In genomic region chr4:55866290-55866907, GRCh38 we compare ENCODE assay signal across 8 cellular contexts. TPM values are rescaled to one million over a fixed set of nuclear protein-coding genes. Genes with fewer than 3 reads are reported as not detected.
DNase-seq lines count a peak whose midpoint lies in the region; ATAC-seq and TF ChIP-seq lines count a peak whose summit lies in the region.

No MANE protein-coding gene starts in this region.

- peaks cover 0 to 31% of the 10 kb centered on the region in 2 donors for H3K36me3 ChIP-seq in gastrocnemius medialis

- POLR2A ChIA-PET in AG04450 (lab: Yijun Ruan, JAX): interaction anchor here (0.8 to 1.2 kb wide), 2 partner anchors 13 to 83 kb away, joined by 3 to 5 read pairs; partner anchors contain the start of gene EXOC1

- H3K27me3 ChIP-seq in AG04450 (ENCODE audit: control insufficient read depth, insufficient read depth, low read length) (no peaks in the 10 kb centered on the region), gastrocnemius medialis (no peaks in the 10 kb centered on the region)

- TF ChIP-seq CTCF in AG04450 (IDR thresholded peaks at IDR 0.05; ENCODE audit: low read depth, low read length): no peak
- no peak for TF ChIP-seq CTCF in fibroblast of mammary gland (conservative IDR thresholded peaks at IDR 0.05; ENCODE audit: control insufficient read depth, insufficient read depth, low read depth, low read length)
- TF ChIP-seq CTCF in gastrocnemius medialis (IDR thresholded peaks at IDR 0.05 in 4 of 5, conservative IDR thresholded peaks at IDR 0.05 in 1 of 5): no peak

- H3K4me3 ChIP-seq in AG04450 (ENCODE audit: low read depth, low read length) (no peak overlapping the region), fibroblast of mammary gland (ENCODE audit: control insufficient read depth, low read depth, low read length) (peak overlapping the region; percentile 19), gastrocnemius medialis (no peak overlapping the region)

- intact Hi-C loops in gastrocnemius medialis (cut with DNase I; ENCODE audit: low total_unique reads): loop anchor here (1.0 to 5.0 kb wide), 3 partner anchors 320 to 520 kb away; partner anchors contain the start of genes CLOCK, SRD5A3 and TMEM165

- peak; percentile 89 for ATAC-seq in GM18873 (IDR thresholded peaks at IDR 0.05; ENCODE audit: low FRiP score, unreplicated experiment)
- ATAC-seq in HG03135 (IDR thresholded peaks at IDR 0.05; ENCODE audit: unreplicated experiment): peak; percentile 74
- ATAC-seq in gastrocnemius medialis: peak; percentile 94 to 98

- CTCF ChIA-PET in AG04450 (lab: Charles Lee): interaction anchor here (0.6 to 2.6 kb wide), 19 partner anchors 9 to 775 kb away, joined by 3 to 20 read pairs (median 4); partner anchors contain the start of genes CEP135, CLOCK and SRD5A3

- H3K4me1 ChIP-seq in gastrocnemius medialis: peaks cover 6 to 11% of the 10 kb centered on the region in 2 donors

- H3K27ac ChIP-seq in AG04450 (ENCODE audit: low read depth, low read length): no peak overlapping the region
- H3K27ac ChIP-seq in gastrocnemius medialis: peak overlapping the region; percentile 61 to 69 (median 66)

- in situ Hi-C loops in gastrocnemius medialis (cut with MboI; ENCODE audit: low sequenced_read_pairs in 4 of 4): loop anchor here in 3 of 4 donors (10.0 to 25.0 kb wide), 4 partner anchors 322 to 529 kb away; partner anchors contain the start of genes SRD5A3 (in 2 of the 3) and CLOCK (in 1 of the 3)

- DNase-seq in AG04450 (ENCODE audit: low read depth, low spot score): peak; percentile 72
- peak; percentile 30 for DNase-seq in SKM-1 treated with dmso at 0.1 percent for 144 hours (lab: John Stamatoyannopoulos, UW; ENCODE audit: unreplicated experiment)
- peak; percentile 97 for DNase-seq in fibroblast of mammary gland (ENCODE audit: low read depth)
- no peak for DNase-seq in gastrocnemius medialis
- DNase-seq in NK-92 treated with Interleukin-12 subunit alpha and Interleukin-12 subunit beta, amount 100 ng/mL, for 24 hours (lab: John Stamatoyannopoulos, UW): no peak
- no peak for DNase-seq in NCI-H1436 treated with DMSO at 0.1 percent for 48 hours (lab: John Stamatoyannopoulos, UW)

- no peaks in the 10 kb centered on the region for H3K9me3 ChIP-seq in AG04450 (ENCODE audit: control insufficient read depth, insufficient read depth, low read length)
- H3K9me3 ChIP-seq in gastrocnemius medialis: no peaks in the 10 kb centered on the region

- no peak for TF ChIP-seq POLR2A in gastrocnemius medialis (IDR thresholded peaks at IDR 0.05)

RNA-seq across cellular contexts. Expression of gene EXOC1, which starts 13.0 kb away (rescaled TPM):
- 26.8 and 35.2 TPM in 2 replicates for polyA plus RNA-seq in AG04450 (2011; rRNA removed)
- polyA minus RNA-seq in AG04450 (2011; rRNA and poly(A)+ RNA removed): 18.7 and 34.9 TPM in 2 replicates
- 10 to 100 TPM; 14.8 to 22.3 (median 20.3) TPM for total RNA-seq in gastrocnemius medialis

RNA-seq across cellular contexts. Expression of gene EXOC1L, which starts 46.8 kb away (rescaled TPM):
- not detected in 2 replicates for polyA plus RNA-seq in AG04450 (2011; rRNA removed)
- not detected in 2 replicates for polyA minus RNA-seq in AG04450 (2011; rRNA and poly(A)+ RNA removed)
- total RNA-seq in gastrocnemius medialis: not detected

Comparison
In these comparisons a context has a peak if more than half of its experiments do, and no peak if none do; other contexts are left out.
1. DNase-seq: peak in AG04450 (single experiment), SKM-1 treated with dmso at 0.1 percent for 144 hours (single experiment) and fibroblast of mammary gland (single experiment); none in gastrocnemius medialis (0 of 2), NK-92 treated with Interleukin-12 subunit alpha and Interleukin-12 subunit beta, amount 100 ng/mL, for 24 hours (single experiment) and NCI-H1436 treated with DMSO at 0.1 percent for 48 hours (single experiment).
2. Peak in every context shown above with its lines, with median percentiles within 50 percentile points of each other: ATAC-seq.